ENCODE assay signal across 13 cellular contexts in genomic region chr4:152462715-152463114, GRCh38.
DNase-seq lines count a peak whose midpoint lies in the region; ATAC-seq, FAIRE-seq and TF ChIP-seq lines count a peak whose summit lies in the region.
"Had no signal": no experiment of that assay in that cellular context is flagged by ENCODE, and none has a peak within 500 bp of the region (broad histone marks: within the 10 kb centered on the region; RNA-seq: fewer than 3 reads in every experiment).

No MANE protein-coding gene starts in this region.

- H2AK5ac ChIP-seq in mesenchymal stem cell (ENCODE audit: low read length, severe bottlenecking), result no peak overlapping the region

- H3K4me3 ChIP-seq in liver (ENCODE audit: low read depth in 1 of 3, low read length in 3 of 3) (no peak overlapping the region), HepG2 (replicated peaks in 1 of 3; ENCODE audit: insufficient read depth in 1 of 3, low read depth in 2 of 3, low read length in 3 of 3) (no peak overlapping the region), mesenchymal stem cell (ENCODE audit: insufficient read depth in 1 of 2, low read depth in 1 of 2, low read length in 2 of 2) (no peak overlapping the region)
- H3K4me3 ChIP-seq: adrenal gland, tibial nerve had no signal

- CTCF ChIA-PET in HepG2 (lab: Yijun Ruan, JAX; ENCODE audit: low intra/inter-chr PET ratio, low total read pairs), result no interaction called here

- H3K23ac ChIP-seq in mesenchymal stem cell (ENCODE audit: low read length in 2 of 2), result no peak overlapping the region

- no peak for FAIRE-seq in HepG2 (lab: Jason Lieb, UNC)

- 87% methylated on average over 1 of the region's 1 CpG for WGBS in liver
- 90% methylated on average over 1 of the region's 1 CpG for WGBS in HepG2 (ENCODE audit: low lambda C conversion rate)
- 51% methylated on average over 1 of the region's 1 CpG for WGBS in mesenchymal stem cell

- H2BK15ac ChIP-seq in mesenchymal stem cell (ENCODE audit: low read depth, poor library complexity, severe bottlenecking), result no peak overlapping the region

- H3K36me3 ChIP-seq in liver (ENCODE audit: control insufficient read depth in 4 of 4, insufficient read depth in 3 of 4, low read depth in 1 of 4, low read length in 3 of 4) (no peaks in the 10 kb centered on the region), HepG2 (replicated peaks in 1 of 2; ENCODE audit: control insufficient read depth in 1 of 2, insufficient read depth in 2 of 2, low read length in 2 of 2) (no peaks in the 10 kb centered on the region), mesenchymal stem cell (ENCODE audit: control insufficient read depth in 1 of 2, insufficient read depth in 2 of 2, low read depth in 1 of 2, low read length in 2 of 2) (no peaks in the 10 kb centered on the region)
- H3K36me3 ChIP-seq: adrenal gland, tibial nerve had no signal

- TF ChIP-seq RAD21 in liver (IDR thresholded peaks at IDR 0.05) (no peak), HepG2 (CRISPR knock-in tag; IDR thresholded peaks at IDR 0.05) (no peak)

- H3K27me3 ChIP-seq in liver (ENCODE audit: control insufficient read depth in 4 of 4, insufficient read depth in 4 of 4, low read length in 3 of 4) (no peaks in the 10 kb centered on the region), HepG2 (ENCODE audit: control insufficient read depth in 1 of 2, insufficient read depth in 2 of 2, low read length in 2 of 2) (no peaks in the 10 kb centered on the region), mesenchymal stem cell (ENCODE audit: control insufficient read depth in 1 of 2, insufficient read depth in 1 of 2, low read length in 2 of 2) (no peaks in the 10 kb centered on the region)
- H3K27me3 ChIP-seq: adrenal gland, tibial nerve had no signal

- H2BK12ac ChIP-seq in mesenchymal stem cell (ENCODE audit: low read length in 2 of 2), result no peak overlapping the region

- H4K20me1 ChIP-seq in HepG2 (ENCODE audit: insufficient read depth, low read length), result no peaks in the 10 kb centered on the region

- H3K27ac ChIP-seq in liver (ENCODE audit: low read depth in 1 of 2, low read length in 2 of 2), result peak overlapping the region; percentile 33 to 47
- no peak overlapping the region for H3K27ac ChIP-seq in HepG2 (ENCODE audit: extremely low read length, insufficient read depth, low read length)
- peak overlapping the region; percentile 41 for H3K27ac ChIP-seq in mesenchymal stem cell (ENCODE audit: low read length, poor library complexity, severe bottlenecking)
- H3K27ac ChIP-seq: adrenal gland, tibial nerve had no signal

- ATAC-seq in HepG2 (no peak), HG02571 (IDR thresholded peaks at IDR 0.05; ENCODE audit: unreplicated experiment) (no peak)

- TF ChIP-seq CTCF in liver (IDR thresholded peaks at IDR 0.05; ENCODE audit: low read depth, low read length, missing input control) (no peak), HepG2 (CRISPR knock-in tag; IDR thresholded peaks at IDR 0.05) (no peak)

- H3K18ac ChIP-seq in mesenchymal stem cell (ENCODE audit: low read depth in 1 of 2, low read length in 2 of 2), result no peak overlapping the region

- no peak for TF ChIP-seq POLR2A in HepG2 (IDR thresholded peaks at IDR 0.05; ENCODE audit: insufficient read depth in 1 of 2, low read depth in 2 of 2, low read length in 2 of 2)

- H2BK120ac ChIP-seq in mesenchymal stem cell (ENCODE audit: low read depth, low read length), result no peak overlapping the region

- no peak overlapping the region for H4K8ac ChIP-seq in mesenchymal stem cell (ENCODE audit: low read length)

- H3K4ac ChIP-seq in mesenchymal stem cell (ENCODE audit: low read depth in 1 of 2, low read length in 2 of 2), result no peak overlapping the region

- intact Hi-C loops in HepG2 (cut with micrococcal nuclease; ENCODE audit: unreplicated experiment), result loop anchor here (5.0 kb wide), 1 partner anchor 35 kb away; no protein-coding TSS in a partner anchor

- no peak overlapping the region for H3K14ac ChIP-seq in mesenchymal stem cell (ENCODE audit: low read length in 2 of 2)

- TF ChIP-seq EP300 in HepG2 (IDR thresholded peaks at IDR 0.05; ENCODE audit: low read depth in 2 of 2, low read length in 2 of 2) (no peak), HepG2 (CRISPR knock-in tag; IDR thresholded peaks at IDR 0.05; ENCODE audit: borderline replicate concordance) (no peak)

- H3K4me1 ChIP-seq in liver (ENCODE audit: control insufficient read depth in 4 of 4, insufficient read depth in 4 of 4, low read length in 3 of 4) (peaks cover 4 to 44% (median 27%) of the 10 kb centered on the region in 4 donors), HepG2 (ENCODE audit: insufficient read depth, low read length) (peaks cover 53% of the 10 kb centered on the region), mesenchymal stem cell (ENCODE audit: control insufficient read depth, insufficient read depth, low read depth, low read length) (peaks cover 3% of the 10 kb centered on the region)

- H4K91ac ChIP-seq in mesenchymal stem cell (ENCODE audit: low read length), result no peak overlapping the region

- H3K79me2 ChIP-seq in HepG2 (ENCODE audit: insufficient read depth, low read length), result peaks cover 26% of the 10 kb centered on the region

- POLR2A ChIA-PET in HepG2 (lab: Yijun Ruan, JAX), result no interaction called here

- no peak overlapping the region for H3K4me2 ChIP-seq in HepG2 (ENCODE audit: low read depth, low read length)
- H3K4me2 ChIP-seq in mesenchymal stem cell (ENCODE audit: low read length, poor library complexity, severe bottlenecking), result no peak overlapping the region

- H3K9me3 ChIP-seq in liver (ENCODE audit: control insufficient read depth in 4 of 4, low read length in 3 of 4) (no peaks in the 10 kb centered on the region), HepG2 (ENCODE audit: low read length) (no peaks in the 10 kb centered on the region), mesenchymal stem cell (ENCODE audit: control insufficient read depth, low read length) (no peaks in the 10 kb centered on the region)
- H3K9me3 ChIP-seq: adrenal gland, tibial nerve had no signal

- no peak overlapping the region for H2BK5ac ChIP-seq in mesenchymal stem cell (ENCODE audit: low read depth, low read length, poor library complexity, severe bottlenecking)

- BruUV-seq in HepG2 (replicated peaks; lab: Mats Ljungman, UMichigan), result no TSS peak

- H3K79me1 ChIP-seq in mesenchymal stem cell (replicated peaks; ENCODE audit: low read length, poor library complexity, severe bottlenecking), result peaks cover 10% of the 10 kb centered on the region

- DNase-seq in HepG2 (ENCODE audit: low spot score) (no peak), amniotic epithelial cell (ENCODE audit: low read depth) (peak; percentile 40), mesenchymal stem cell (peak; percentile 23), HCEC 1CT (no peak), GM19238 (ENCODE audit: insufficient read length, low spot score) (no peak), C1 segment of cervical spinal cord (lab: John Stamatoyannopoulos, UW) (no peak)
- DNase-seq: activated CD4-positive, alpha-beta T cell treated with anti-CD3 and anti-CD28 coated beads, Interleukin-2, amount 50 U/mL, for 4 hours; adrenal gland; Calu3; NCI-H187 treated with DMSO at 0.1 percent for 48 hours had no signal

- peak overlapping the region in 1 of 2 donors; percentile 27 for H3K9ac ChIP-seq in liver (ENCODE audit: low read depth in 1 of 2, low read length in 2 of 2)
- no peak overlapping the region for H3K9ac ChIP-seq in HepG2 (ENCODE audit: insufficient read depth, low read depth, low read length)
- H3K9ac ChIP-seq in mesenchymal stem cell (ENCODE audit: low read length), result no peak overlapping the region

- H2AFZ ChIP-seq in HepG2 (ENCODE audit: low read length) (no peak overlapping the region), mesenchymal stem cell (ENCODE audit: low read depth, low read length) (no peak overlapping the region)

- in situ Hi-C loops in HepG2 (cut with HindIII; ENCODE audit: extremely low pct_ligation_motif_present, low pct_unique_long_range_greater_than_20kb), result no loop called here

TF ChIP-seq in liver, 16 proteins besides CTCF, POLR2A, EP300 and RAD21:
- no peak for TF ChIP-seq NR2F2 (IDR thresholded peaks at IDR 0.05)
- TF ChIP-seq JUND (IDR thresholded peaks at IDR 0.05), result no peak
- no peak for TF ChIP-seq GABPA (IDR thresholded peaks at IDR 0.05 in 1 of 2, conservative IDR thresholded peaks at IDR 0.05 in 1 of 2)
- no peak for TF ChIP-seq FOXA2 (IDR thresholded peaks at IDR 0.05)
- no peak for TF ChIP-seq EGR1 (IDR thresholded peaks at IDR 0.05; ENCODE audit: low read depth in 2 of 2)
- no peak for TF ChIP-seq FOXA1 (IDR thresholded peaks at IDR 0.05)
- no peak for TF ChIP-seq RXRA (IDR thresholded peaks at IDR 0.05)
- no peak for TF ChIP-seq HNF4A (conservative IDR thresholded peaks at IDR 0.05)
- TF ChIP-seq MAX (IDR thresholded peaks at IDR 0.05), result no peak
- no peak for TF ChIP-seq YY1 (IDR thresholded peaks at IDR 0.05)
- no peak for TF ChIP-seq HNF4G (IDR thresholded peaks at IDR 0.05)
- TF ChIP-seq SP1 (IDR thresholded peaks at IDR 0.05), result no peak
- no peak for TF ChIP-seq ATF3 (IDR thresholded peaks at IDR 0.05)

TF ChIP-seq in HepG2, 621 proteins besides CTCF, POLR2A, EP300 and RAD21 (continues in another document):
- TF ChIP-seq SPEN (CRISPR knock-in tag; IDR thresholded peaks at IDR 0.05; ENCODE audit: low read depth) (no peak), POLR2AphosphoS5 (IDR thresholded peaks at IDR 0.05; ENCODE audit: low read depth, low read length) (no peak), KLF6 (CRISPR knock-in tag; IDR thresholded peaks at IDR 0.05) (no peak), NCOA5 (CRISPR knock-in tag; IDR thresholded peaks at IDR 0.05) (no peak), CC2D1A (CRISPR knock-in tag; IDR thresholded peaks at IDR 0.05) (no peak), ZNF432 (CRISPR knock-in tag; IDR thresholded peaks at IDR 0.05; ENCODE audit: borderline replicate concordance) (no peak), BCLAF1 (IDR thresholded peaks at IDR 0.05) (no peak), RARA (CRISPR knock-in tag; IDR thresholded peaks at IDR 0.05) (no peak)

Comparison
In these comparisons a context has a peak if more than half of its experiments do, and no peak if none do; other contexts are left out.
1. DNase-seq: peak in amniotic epithelial cell (single experiment) and mesenchymal stem cell (single experiment); none in HepG2 (single experiment), HCEC 1CT (single experiment), GM19238 (single experiment) and C1 segment of cervical spinal cord (0 of 14).